Comparison of ENCODE assay signal across 21 cellular contexts in the genomic region with DNA sequence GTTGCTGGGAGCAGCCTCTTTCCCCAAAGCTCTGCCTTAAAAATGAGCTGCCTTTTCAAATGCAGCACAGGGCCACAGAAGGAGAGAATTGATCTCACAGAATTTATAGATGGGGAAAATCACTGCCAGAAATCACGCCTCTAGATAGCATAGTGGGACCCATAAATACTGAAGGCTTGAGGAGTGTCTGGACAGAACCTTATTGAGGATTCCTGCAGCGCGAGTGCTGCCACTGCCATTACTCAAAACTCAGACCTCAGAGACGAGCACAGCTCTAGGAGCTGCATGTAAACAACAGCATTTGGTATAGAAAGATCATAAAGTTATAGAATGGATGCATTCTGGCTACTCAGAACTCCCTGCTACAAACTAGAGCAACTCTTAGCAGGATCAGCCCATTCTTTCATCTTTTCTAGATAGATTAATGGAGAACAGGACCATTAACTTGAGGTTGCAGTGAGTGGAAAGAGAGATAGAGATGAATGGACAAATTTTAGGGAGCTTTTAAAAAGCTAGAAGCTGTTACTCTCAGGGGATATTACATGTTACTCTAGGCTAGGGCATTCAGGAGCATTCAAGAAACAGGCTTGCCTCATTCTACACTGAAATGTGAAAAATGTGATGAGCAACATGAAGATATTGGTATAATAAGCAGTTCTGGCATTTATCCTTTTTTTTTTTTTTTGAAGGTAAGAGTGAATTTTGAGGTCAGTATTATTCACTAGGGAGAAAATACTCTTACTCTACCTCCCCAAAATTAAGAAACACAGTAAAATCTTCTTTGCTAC.
A peak's percentile ranks its signal among the peaks of the same experiment; 100 is the strongest.
DNase-seq lines count a peak whose midpoint lies in the region; ATAC-seq and TF ChIP-seq lines count a peak whose summit lies in the region.
"Had no signal": no experiment of that assay in that cellular context is flagged by ENCODE, and none has a peak within 500 bp of the region (broad histone marks: within the 10 kb centered on the region; RNA-seq: fewer than 3 reads in every experiment).

No MANE protein-coding gene starts in this region.

- peaks cover 17% of the 10 kb centered on the region for H3F3A ChIP-seq in GM23248 (ENCODE audit: insufficient read depth)

- H2AFZ ChIP-seq in GM23248: peak overlapping the region; percentile 13; the same call in 1 of the 2 replicates

- intact Hi-C loops in heart right ventricle (cut with DNase I): no loop called here

- H3K9me3 ChIP-seq in GM23248 (ENCODE audit: low read depth): no peaks in the 10 kb centered on the region
- no peaks in the 10 kb centered on the region for H3K9me3 ChIP-seq in T-helper 17 cell (ENCODE audit: control insufficient read depth, low read length, poor library complexity, severe bottlenecking)
- no peaks in the 10 kb centered on the region for H3K9me3 ChIP-seq in heart right ventricle
- H3K9me3 ChIP-seq: BLaER1 treated with 17β-estradiol and CSF1 and Interleukin-3, amounts not matched to agents 10 nM and 100 nM; SJSA1 had no signal

- H3K9me2 ChIP-seq in GM23248 (ENCODE audit: insufficient read depth): no peaks in the 10 kb centered on the region

- in situ Hi-C loops in GM23248 (cut with MboI): no loop called here

- peaks cover 5% of the 10 kb centered on the region for H3K9me3 Mint-ChIP-seq in glutamatergic neuron (ENCODE audit: unreplicated experiment)
- H3K9me3 Mint-ChIP-seq: CD4-positive, alpha-beta T cell had no signal

- no peak overlapping the region for H3K4me3 ChIP-seq in AG10803 (ENCODE audit: low read length)
- no peak overlapping the region for H3K4me3 ChIP-seq in GM23248
- H3K4me3 ChIP-seq in heart right ventricle: no peak overlapping the region
- H3K4me3 ChIP-seq: BLaER1 treated with 17β-estradiol and CSF1 and Interleukin-3, amounts not matched to agents 10 nM and 100 nM; SJSA1 had no signal

- no peaks in the 10 kb centered on the region for H3K79me2 ChIP-seq in GM23248 (ENCODE audit: insufficient read depth)

- H3K36me3 ChIP-seq in GM23248 (ENCODE audit: low read depth) (no peaks in the 10 kb centered on the region), heart right ventricle (no peaks in the 10 kb centered on the region)
- H3K36me3 ChIP-seq: BLaER1 treated with 17β-estradiol and CSF1 and Interleukin-3, amounts not matched to agents 10 nM and 100 nM; SJSA1 had no signal

- no peaks in the 10 kb centered on the region for H4K20me1 ChIP-seq in GM23248 (ENCODE audit: insufficient read depth)
- H4K20me1 ChIP-seq: BLaER1 treated with 17β-estradiol and CSF1 and Interleukin-3, amounts not matched to agents 10 nM and 100 nM had no signal

- no peaks in the 10 kb centered on the region for H3K27me3 ChIP-seq in GM23248 (replicated peaks; ENCODE audit: insufficient read depth)
- no peaks in the 10 kb centered on the region for H3K27me3 ChIP-seq in heart right ventricle
- H3K27me3 ChIP-seq: BLaER1 treated with 17β-estradiol and CSF1 and Interleukin-3, amounts not matched to agents 10 nM and 100 nM; SJSA1 had no signal

- ATAC-seq in T-helper 17 cell (no peak), heart right ventricle (no peak)

- H3K4me3 Mint-ChIP-seq in glutamatergic neuron (ENCODE audit: unreplicated experiment) (peak overlapping the region; percentile 3), T-helper 17 cell (no peak overlapping the region)
- H3K4me3 Mint-ChIP-seq: CD4-positive, alpha-beta T cell had no signal

- H3K27ac ChIP-seq in GM23248 (no peak overlapping the region), heart right ventricle (no peak overlapping the region)
- H3K27ac ChIP-seq: BLaER1 treated with 17β-estradiol and CSF1 and Interleukin-3, amounts not matched to agents 10 nM and 100 nM; SJSA1 had no signal

- H3K36me3 Mint-ChIP-seq in glutamatergic neuron (ENCODE audit: unreplicated experiment): no peaks in the 10 kb centered on the region
- H3K36me3 Mint-ChIP-seq in T-helper 17 cell (ENCODE audit: low read depth): no peaks in the 10 kb centered on the region

- no peak overlapping the region for H3K9ac ChIP-seq in GM23248
- H3K9ac ChIP-seq: BLaER1 treated with 17β-estradiol and CSF1 and Interleukin-3, amounts not matched to agents 10 nM and 100 nM had no signal

- DNase-seq in AG10803 (ENCODE audit: low read depth) (peak; percentile 25), GM23248 (peak; percentile 36), cerebellar cortex (ENCODE audit: low spot score) (peak; percentile 59), glutamatergic neuron (no peak), NCI-H1436 treated with DMSO at 0.1 percent for 48 hours (lab: John Stamatoyannopoulos, UW) (no peak), NCI-H69 (lab: John Stamatoyannopoulos, UW) (no peak), T-helper 17 cell (no peak), heart right ventricle (no peak)
- DNase-seq: AML-193; CD4-positive, alpha-beta T cell; KBM-7; MV-4-11; NCI-H1105; NCI-H146; NCI-H2029; NCI-H446 treated with DMSO at 0.1 percent for 48 hours; NCI-H526; Right ventricle myocardium superior; RPMI8226 had no signal

- peak overlapping the region; percentile 39 for H3K4me2 ChIP-seq in GM23248 (ENCODE audit: unreplicated experiment)
- H3K4me2 ChIP-seq: BLaER1 treated with 17β-estradiol and CSF1 and Interleukin-3, amounts not matched to agents 10 nM and 100 nM had no signal

- H3K4me1 Mint-ChIP-seq in glutamatergic neuron (ENCODE audit: low read depth, unreplicated experiment) (peaks cover 44% of the 10 kb centered on the region), T-helper 17 cell (no peaks in the 10 kb centered on the region)

- H3K27me3 Mint-ChIP-seq in glutamatergic neuron (ENCODE audit: unreplicated experiment): peaks cover 4% of the 10 kb centered on the region
- peaks cover 11% of the 10 kb centered on the region for H3K27me3 Mint-ChIP-seq in T-helper 17 cell

- H3K27ac Mint-ChIP-seq in glutamatergic neuron (ENCODE audit: unreplicated experiment): peak overlapping the region; percentile 36
- no peak overlapping the region for H3K27ac Mint-ChIP-seq in T-helper 17 cell
- H3K27ac Mint-ChIP-seq: CD4-positive, alpha-beta T cell had no signal

- TF ChIP-seq CTCF in AG10803 (conservative IDR thresholded peaks at IDR 0.05; ENCODE audit: low read length): no peak
- no peak for TF ChIP-seq CTCF in glutamatergic neuron (IDR thresholded peaks at IDR 0.05; ENCODE audit: partially characterized antibody, unreplicated experiment)
- TF ChIP-seq CTCF in heart right ventricle (IDR thresholded peaks at IDR 0.05): no peak

- H3K4me1 ChIP-seq in GM23248 (ENCODE audit: insufficient read depth): peaks cover 35% of the 10 kb centered on the region
- no peaks in the 10 kb centered on the region for H3K4me1 ChIP-seq in heart right ventricle
- H3K4me1 ChIP-seq: BLaER1 treated with 17β-estradiol and CSF1 and Interleukin-3, amounts not matched to agents 10 nM and 100 nM; SJSA1 had no signal

- WGBS in GM23248 (ENCODE audit: low coverage in 1 of 2, low lambda C conversion rate in 2 of 2, missing lambda C conversion rate in 2 of 2), 2 experiments: 82 to 93% methylated on average over 4 of the region's 4 CpGs
- 67 to 72% methylated on average over 4 of the region's 4 CpGs for WGBS in heart right ventricle, 2 donors

Comparison
In these comparisons a context has a peak if more than half of its experiments do, and no peak if none do; other contexts are left out.
1. DNase-seq: peak in AG10803 (single experiment), GM23248 (single experiment) and cerebellar cortex (single experiment); none in glutamatergic neuron (single experiment), NCI-H1436 treated with DMSO at 0.1 percent for 48 hours (single experiment), NCI-H69 (single experiment), T-helper 17 cell (0 of 3) and heart right ventricle (0 of 2).